In the genomic region with DNA sequence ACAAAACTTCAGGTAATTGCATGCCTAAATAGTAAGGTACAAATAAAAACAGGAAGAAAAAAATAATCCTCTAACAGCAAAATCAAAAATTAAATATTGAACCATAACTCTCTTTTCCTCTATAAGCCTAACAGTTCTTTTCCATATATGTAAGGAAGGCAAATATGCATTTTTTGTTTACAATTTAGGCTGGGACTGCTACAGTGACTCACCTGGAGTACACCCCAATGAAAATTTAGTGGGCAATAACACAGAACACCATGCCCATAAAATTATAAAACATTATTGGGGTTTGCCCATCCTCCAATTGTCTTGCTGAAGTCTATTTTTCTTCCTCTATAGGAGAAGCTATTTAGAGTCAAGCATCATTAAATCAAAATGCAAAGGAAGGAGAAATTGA, we compare ENCODE assay signal across 18 cellular contexts.
DNase-seq lines count a peak whose midpoint lies in the region; ATAC-seq and TF ChIP-seq lines count a peak whose summit lies in the region.
"Had no signal": no experiment of that assay in that cellular context is flagged by ENCODE, and none has a peak within 500 bp of the region (broad histone marks: within the 10 kb centered on the region; RNA-seq: fewer than 3 reads in every experiment).

No MANE protein-coding gene starts in this region.

- CTCF ChIA-PET in PC-3 (lab: Charles Lee): no interaction called here

- no peaks in the 10 kb centered on the region for H3F3A ChIP-seq in PC-3 (ENCODE audit: low read length, unreplicated experiment)

- TF ChIP-seq EP300 in transverse colon (IDR thresholded peaks at IDR 0.05; ENCODE audit: low read depth): no peak

- H3K36me3 ChIP-seq in PC-3 (ENCODE audit: low read depth, low read length) (no peaks in the 10 kb centered on the region), colonic mucosa (no peaks in the 10 kb centered on the region), mucosa of rectum (ENCODE audit: control insufficient read depth in 2 of 2, insufficient read depth in 2 of 2, low read length in 2 of 2) (no peaks in the 10 kb centered on the region), transverse colon (no peaks in the 10 kb centered on the region), left lung (no peaks in the 10 kb centered on the region)
- H3K36me3 ChIP-seq: Peyer's patch had no signal

- no TSS peak for BruUV-seq in PC-3 (replicated peaks; lab: Mats Ljungman, UMichigan)

- H2AFZ ChIP-seq in PC-3 (ENCODE audit: low read length): peak overlapping the region; percentile 30; the same call in 1 of the 2 replicates
- H2AFZ ChIP-seq: GM23338 had no signal

- H3K4me3 ChIP-seq in PC-3 (ENCODE audit: low read length): no peak overlapping the region
- no peak overlapping the region for H3K4me3 ChIP-seq in colonic mucosa
- H3K4me3 ChIP-seq in mucosa of rectum (ENCODE audit: low read length in 2 of 2): peak overlapping the region; percentile 8 to 17
- H3K4me3 ChIP-seq in transverse colon: no peak overlapping the region
- no peak overlapping the region for H3K4me3 ChIP-seq in left lung
- H3K4me3 ChIP-seq: GM23338, Peyer's patch had no signal

- no peaks in the 10 kb centered on the region for H3K9me2 ChIP-seq in PC-3 (replicated peaks; ENCODE audit: low read length)

- peak; percentile 58 for ATAC-seq in PC-3
- no peak for ATAC-seq in GM21723 (IDR thresholded peaks at IDR 0.05; ENCODE audit: unreplicated experiment)
- ATAC-seq in HG03565 (IDR thresholded peaks at IDR 0.05; ENCODE audit: unreplicated experiment): no peak
- no peak for ATAC-seq in left lung
- ATAC-seq: CD8-positive, alpha-beta T cell; GM23338 had no signal

- in situ Hi-C loops in transverse colon (cut with MboI; ENCODE audit: low pct_ligation_motif_present in 1 of 4, low pct_unique_long_range_greater_than_20kb in 1 of 4, low sequenced_read_pairs in 3 of 4): loop anchor here (10.0 to 25.0 kb wide), 6 partner anchors 124 to 849 kb away; a partner anchor contains a TSS

- H3K4me1 ChIP-seq in PC-3 (ENCODE audit: insufficient read depth, low read length) (peaks cover 58% of the 10 kb centered on the region), colonic mucosa (no peaks in the 10 kb centered on the region), mucosa of rectum (ENCODE audit: control insufficient read depth in 2 of 2, insufficient read depth in 2 of 2, low read length in 2 of 2) (peaks cover 10 to 32% of the 10 kb centered on the region in 2 donors), transverse colon (peaks cover 3 to 45% (median 35%) of the 10 kb centered on the region in 4 donors), left lung (no peaks in the 10 kb centered on the region)

- TF ChIP-seq POLR2A in transverse colon (IDR thresholded peaks at IDR 0.05): no peak

- H3K9ac ChIP-seq in PC-3 (ENCODE audit: low read length) (no peak overlapping the region), colonic mucosa (ENCODE audit: low read depth in 2 of 2, low read length in 2 of 2) (no peak overlapping the region), mucosa of rectum (ENCODE audit: low read depth in 1 of 2, low read length in 2 of 2) (no peak overlapping the region)
- H3K9ac ChIP-seq: KMS-11 had no signal

- H4K20me1 ChIP-seq in PC-3 (ENCODE audit: low read length): no peaks in the 10 kb centered on the region

- H3K27me3 ChIP-seq in PC-3 (ENCODE audit: low read length): no peaks in the 10 kb centered on the region
- no peaks in the 10 kb centered on the region for H3K27me3 ChIP-seq in colonic mucosa
- no peaks in the 10 kb centered on the region for H3K27me3 ChIP-seq in mucosa of rectum (ENCODE audit: control insufficient read depth in 2 of 2, insufficient read depth in 2 of 2, low read length in 2 of 2)
- no peaks in the 10 kb centered on the region for H3K27me3 ChIP-seq in transverse colon
- H3K27me3 ChIP-seq in left lung: no peaks in the 10 kb centered on the region
- H3K27me3 ChIP-seq: Peyer's patch had no signal

- DNase-seq in PC-3 (no peak), colonic mucosa (no peak), transverse colon (no peak), left lung (no peak), DMS79 treated with DMSO at 0.1 percent for 48 hours (lab: John Stamatoyannopoulos, UW) (no peak)
- DNase-seq: CD8-positive, alpha-beta T cell; DND-41; H9; NCI-H1048; NCI-H1694; NCI-H526 treated with DMSO at 0.1 percent for 48 hours; SHP77 treated with DMSO at 0.1 percent for 48 hours had no signal

- POLR2A ChIA-PET in PC-3 (lab: Charles Lee; ENCODE audit: unreplicated experiment): interaction anchor here (0.7 to 0.9 kb wide), 2 partner anchors 118 to 119 kb away, joined by 3 to 5 read pairs; no protein-coding TSS in a partner anchor

- peak overlapping the region; percentile 40 for H3K4me2 ChIP-seq in PC-3 (ENCODE audit: low read length)
- H3K4me2 ChIP-seq: GM23338, KMS-11 had no signal

- H3K9me3 ChIP-seq in PC-3 (ENCODE audit: low read length) (no peaks in the 10 kb centered on the region), colonic mucosa (no peaks in the 10 kb centered on the region), mucosa of rectum (ENCODE audit: control insufficient read depth in 2 of 2, low read length in 2 of 2) (no peaks in the 10 kb centered on the region), transverse colon (no peaks in the 10 kb centered on the region), left lung (no peaks in the 10 kb centered on the region)
- H3K9me3 ChIP-seq: Peyer's patch had no signal

- no peaks in the 10 kb centered on the region for H3K79me2 ChIP-seq in PC-3 (ENCODE audit: low read length)

- H3K27ac ChIP-seq in PC-3 (ENCODE audit: low read length): peak overlapping the region; percentile 14; the same call in 1 of the 2 replicates
- peak overlapping the region; percentile 70 for H3K27ac ChIP-seq in colonic mucosa
- H3K27ac ChIP-seq in mucosa of rectum (ENCODE audit: low read depth in 2 of 2, low read length in 2 of 2): peak overlapping the region; percentile 31 to 45
- peak overlapping the region; percentile 77 to 79 (median 78) for H3K27ac ChIP-seq in transverse colon
- no peak overlapping the region for H3K27ac ChIP-seq in left lung
- H3K27ac ChIP-seq: KMS-11 had no signal

- intact Hi-C loops in PC-3 (cut with micrococcal nuclease) (no loop called here), colonic mucosa (cut with DNase I) (loop anchor here (10.0 kb wide), 1 partner anchor 281 kb away; a partner anchor contains a TSS), transverse colon (cut with DNase I; ENCODE audit: low total_unique reads) (no loop called here), left lung (cut with DNase I) (no loop called here)

- TF ChIP-seq CTCF in PC-3 (conservative IDR thresholded peaks at IDR 0.05; ENCODE audit: low read depth, low read length) (no peak), colonic mucosa (IDR thresholded peaks at IDR 0.05) (no peak), transverse colon (IDR thresholded peaks at IDR 0.05) (no peak), left lung (IDR thresholded peaks at IDR 0.05) (no peak)

Comparison
In these comparisons a context has a peak if more than half of its experiments do, and no peak if none do; other contexts are left out.
1. H3K27ac ChIP-seq: peak in PC-3 (single experiment), colonic mucosa (single experiment), mucosa of rectum (2 of 2) and transverse colon (4 of 4); none in left lung (0 of 2).
2. H3K4me3 ChIP-seq: peak in mucosa of rectum (2 of 2); none in PC-3 (single experiment), colonic mucosa (single experiment), transverse colon (0 of 4) and left lung (0 of 2).